Comparison of ENCODE assay signal across 22 cellular contexts in the genomic region with DNA sequence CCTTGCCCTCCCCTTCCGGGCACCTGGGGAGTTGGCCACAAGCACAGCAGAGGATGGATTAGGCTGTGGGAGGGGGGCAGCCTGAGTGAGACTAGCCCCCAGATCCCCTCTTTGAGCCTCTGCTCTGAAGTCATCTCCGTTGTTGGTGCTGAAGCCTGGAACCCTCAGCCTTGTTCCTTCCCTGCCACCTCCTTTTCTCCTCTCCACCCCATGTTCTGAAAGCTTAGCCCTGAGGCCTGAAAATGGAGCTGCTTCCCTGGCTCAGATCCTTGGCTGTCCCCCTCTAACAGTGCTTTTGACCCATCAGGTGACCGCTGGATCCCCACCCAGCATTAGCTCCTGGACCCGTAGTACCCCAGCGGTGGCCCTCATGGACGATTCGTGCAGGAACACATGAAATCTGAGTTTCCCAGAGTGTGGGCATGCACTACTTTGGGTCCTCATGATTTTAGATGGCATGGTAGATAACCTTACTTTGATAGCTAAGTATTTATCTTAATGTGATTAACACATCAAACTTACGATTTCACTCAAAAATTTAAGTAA. TPM values are rescaled to one million over a fixed set of nuclear protein-coding genes. Genes with fewer than 3 reads are reported as not detected.
DNase-seq lines count a peak whose midpoint lies in the region; ATAC-seq lines count a peak whose summit lies in the region.
"Had no signal": no experiment of that assay in that cellular context is flagged by ENCODE, and none has a peak within 500 bp of the region (broad histone marks: within the 10 kb centered on the region; RNA-seq: fewer than 3 reads in every experiment).

No MANE protein-coding gene starts in this region.

- no peaks in the 10 kb centered on the region for H3K4me1 Mint-ChIP-seq in activated CD8-positive, alpha-beta memory T cell treated with anti-CD3 and anti-CD28 coated beads, Interleukin-2, amount 10 ng/mL, durations not matched to agents 7 days and 5 days
- no peaks in the 10 kb centered on the region for H3K4me1 Mint-ChIP-seq in stimulated activated naive B cell treated with anti-CD40 and anti-IgM and Interleukin-4, amounts not matched to agents 10 μg/mL and 1 μg/mL and 100 μg/mL, for 72 hours
- H3K4me1 Mint-ChIP-seq in activated T-helper 2 cell treated with anti-CD3 and anti-CD28 coated beads, Interferon-gamma antibody, Interleukin-2, Interleukin-4, amounts not matched to agents 10 μg/mL and 5 μg/mL and 100 μg/mL, durations not matched to agents 14 hours and 24 hours and 36 hours (ENCODE audit: low read depth) = no peaks in the 10 kb centered on the region

- no peaks in the 10 kb centered on the region for H3K9me3 Mint-ChIP-seq in activated CD8-positive, alpha-beta memory T cell treated with anti-CD3 and anti-CD28 coated beads, Interleukin-2, amount 10 ng/mL, durations not matched to agents 7 days and 5 days (ENCODE audit: low read depth)
- peaks cover 0 to 2% of the 10 kb centered on the region in 2 donors for H3K9me3 Mint-ChIP-seq in stimulated activated naive B cell treated with anti-CD40 and anti-IgM and Interleukin-4, amounts not matched to agents 10 μg/mL and 1 μg/mL and 100 μg/mL, for 72 hours
- H3K9me3 Mint-ChIP-seq in activated T-helper 2 cell treated with anti-CD3 and anti-CD28 coated beads, Interferon-gamma antibody, Interleukin-2, Interleukin-4, amounts not matched to agents 10 μg/mL and 5 μg/mL and 100 μg/mL, durations not matched to agents 14 hours and 24 hours and 36 hours = no peaks in the 10 kb centered on the region

- intact Hi-C loops in activated T-helper 2 cell treated with anti-CD3 and anti-CD28 coated beads, Interferon-gamma antibody, Interleukin-2, Interleukin-4, amounts not matched to agents 10 μg/mL and 5 μg/mL and 100 μg/mL, durations not matched to agents 14 hours and 24 hours and 36 hours (cut with micrococcal nuclease) = no loop called here

- no peak overlapping the region for H3K4me3 Mint-ChIP-seq in activated CD8-positive, alpha-beta memory T cell treated with anti-CD3 and anti-CD28 coated beads, Interleukin-2, amount 10 ng/mL, durations not matched to agents 7 days and 5 days
- H3K4me3 Mint-ChIP-seq in stimulated activated naive B cell treated with anti-CD40 and anti-IgM and Interleukin-4, amounts not matched to agents 10 μg/mL and 1 μg/mL and 100 μg/mL, for 72 hours = no peak overlapping the region
- no peak overlapping the region for H3K4me3 Mint-ChIP-seq in activated T-helper 2 cell treated with anti-CD3 and anti-CD28 coated beads, Interferon-gamma antibody, Interleukin-2, Interleukin-4, amounts not matched to agents 10 μg/mL and 5 μg/mL and 100 μg/mL, durations not matched to agents 14 hours and 24 hours and 36 hours (ENCODE audit: low read depth)
- H3K4me3 Mint-ChIP-seq: CD8-positive, alpha-beta T cell had no signal

- H3K27ac Mint-ChIP-seq in activated CD8-positive, alpha-beta memory T cell treated with anti-CD3 and anti-CD28 coated beads, Interleukin-2, amount 10 ng/mL, durations not matched to agents 7 days and 5 days = no peak overlapping the region
- peak overlapping the region; percentile 32 for H3K27ac Mint-ChIP-seq in stimulated activated naive B cell treated with anti-CD40 and anti-IgM and Interleukin-4, amounts not matched to agents 10 μg/mL and 1 μg/mL and 100 μg/mL, for 72 hours
- no peak overlapping the region for H3K27ac Mint-ChIP-seq in activated T-helper 2 cell treated with anti-CD3 and anti-CD28 coated beads, Interferon-gamma antibody, Interleukin-2, Interleukin-4, amounts not matched to agents 10 μg/mL and 5 μg/mL and 100 μg/mL, durations not matched to agents 14 hours and 24 hours and 36 hours
- H3K27ac Mint-ChIP-seq: CD8-positive, alpha-beta T cell had no signal

- peaks cover 18% of the 10 kb centered on the region for H3K27me3 Mint-ChIP-seq in activated CD8-positive, alpha-beta memory T cell treated with anti-CD3 and anti-CD28 coated beads, Interleukin-2, amount 10 ng/mL, durations not matched to agents 7 days and 5 days
- no peaks in the 10 kb centered on the region for H3K27me3 Mint-ChIP-seq in stimulated activated naive B cell treated with anti-CD40 and anti-IgM and Interleukin-4, amounts not matched to agents 10 μg/mL and 1 μg/mL and 100 μg/mL, for 72 hours
- peaks cover 27% of the 10 kb centered on the region for H3K27me3 Mint-ChIP-seq in activated T-helper 2 cell treated with anti-CD3 and anti-CD28 coated beads, Interferon-gamma antibody, Interleukin-2, Interleukin-4, amounts not matched to agents 10 μg/mL and 5 μg/mL and 100 μg/mL, durations not matched to agents 14 hours and 24 hours and 36 hours (ENCODE audit: low read depth)

- ATAC-seq in activated CD8-positive, alpha-beta memory T cell treated with anti-CD3 and anti-CD28 coated beads, Interleukin-2, amount 10 ng/mL, durations not matched to agents 7 days and 5 days = no peak
- no peak for ATAC-seq in stimulated activated naive B cell treated with anti-CD40 and anti-IgM and Interleukin-4, amounts not matched to agents 10 μg/mL and 1 μg/mL and 100 μg/mL, for 72 hours (replicated peaks)
- ATAC-seq in HG02885 (IDR thresholded peaks at IDR 0.05; ENCODE audit: poor library complexity, unreplicated experiment) = no peak
- ATAC-seq: CD8-positive, alpha-beta T cell; GM12878; Panc1 had no signal

- CTCF ChIA-PET in activated CD8-positive, alpha-beta memory T cell treated with anti-CD3 and anti-CD28 coated beads, Interleukin-2, amount 10 ng/mL, durations not matched to agents 7 days and 5 days (lab: Charles Lee) = no interaction called here

- peak; percentile 38 for DNase-seq in activated CD8-positive, alpha-beta memory T cell treated with anti-CD3 and anti-CD28 coated beads, Interleukin-2, amount 10 ng/mL, durations not matched to agents 7 days and 5 days
- DNase-seq in activated CD8-positive, alpha-beta memory T cell treated with anti-CD3 and anti-CD28 coated beads, Interleukin-2, amount 50 U/mL, for 4 hours = no peak
- DNase-seq in mesenteric fat pad (ENCODE audit: low spot score) (peak; percentile 68), GM19240 (ENCODE audit: insufficient read length, low spot score) (no peak)
- DNase-seq in stimulated activated naive B cell treated with anti-CD40 and anti-IgM and Interleukin-4, amounts not matched to agents 10 μg/mL and 1 μg/mL and 100 μg/mL, for 72 hours = no peak
- DNase-seq in activated T-helper 2 cell treated with anti-CD3 and anti-CD28 coated beads, Interferon-gamma antibody, Interleukin-2, Interleukin-4, amounts not matched to agents 10 μg/mL and 5 μg/mL and 100 μg/mL, durations not matched to agents 14 hours and 24 hours and 36 hours (ENCODE audit: low spot score) = no peak
- DNase-seq: 8988T, C1 segment of cervical spinal cord, DND-41, GM23248, HCEC 1CT, Karpas-422, MV-4-11, NCI-H1105 treated with DMSO at 0.1 percent for 48 hours, NCI-H2029 treated with DMSO at 0.1 percent for 48 hours, NCI-H2171, NCI-H524 treated with DMSO at 0.1 percent for 48 hours, NCI-H82 had no signal

- peaks cover 1% of the 10 kb centered on the region for H3K36me3 Mint-ChIP-seq in activated CD8-positive, alpha-beta memory T cell treated with anti-CD3 and anti-CD28 coated beads, Interleukin-2, amount 10 ng/mL, durations not matched to agents 7 days and 5 days
- peaks cover 0 to 2% of the 10 kb centered on the region in 2 donors for H3K36me3 Mint-ChIP-seq in stimulated activated naive B cell treated with anti-CD40 and anti-IgM and Interleukin-4, amounts not matched to agents 10 μg/mL and 1 μg/mL and 100 μg/mL, for 72 hours
- no peaks in the 10 kb centered on the region for H3K36me3 Mint-ChIP-seq in activated T-helper 2 cell treated with anti-CD3 and anti-CD28 coated beads, Interferon-gamma antibody, Interleukin-2, Interleukin-4, amounts not matched to agents 10 μg/mL and 5 μg/mL and 100 μg/mL, durations not matched to agents 14 hours and 24 hours and 36 hours (ENCODE audit: low read depth)
- H3K36me3 Mint-ChIP-seq: CD8-positive, alpha-beta T cell had no signal

RNA-seq across cellular contexts. Expression of gene ANGPTL2, which starts 21.6 kb away (rescaled TPM):
- not detected for total RNA-seq in activated CD8-positive, alpha-beta memory T cell treated with anti-CD3 and anti-CD28 coated beads, Interleukin-2, amount 10 ng/mL, durations not matched to agents 7 days and 5 days
- 169 TPM for total RNA-seq in mesenteric fat pad
- not detected in 2 replicates for total RNA-seq in activated T-helper 2 cell treated with anti-CD3 and anti-CD28 coated beads, Interferon-gamma antibody, Interleukin-2, Interleukin-4, amounts not matched to agents 10 μg/mL and 5 μg/mL and 100 μg/mL, durations not matched to agents 14 hours and 24 hours and 36 hours
- total RNA-seq: CD8-positive, alpha-beta T cell had no signal

Comparison
In these comparisons a context has a peak if more than half of its experiments do, and no peak if none do; other contexts are left out.
1. DNase-seq: peak in activated CD8-positive, alpha-beta memory T cell treated with anti-CD3 and anti-CD28 coated beads, Interleukin-2, amount 10 ng/mL, durations not matched to agents 7 days and 5 days (single experiment) and mesenteric fat pad (single experiment); none in activated CD8-positive, alpha-beta memory T cell treated with anti-CD3 and anti-CD28 coated beads, Interleukin-2, amount 50 U/mL, for 4 hours (single experiment), stimulated activated naive B cell treated with anti-CD40 and anti-IgM and Interleukin-4, amounts not matched to agents 10 μg/mL and 1 μg/mL and 100 μg/mL, for 72 hours (single experiment), activated T-helper 2 cell treated with anti-CD3 and anti-CD28 coated beads, Interferon-gamma antibody, Interleukin-2, Interleukin-4, amounts not matched to agents 10 μg/mL and 5 μg/mL and 100 μg/mL, durations not matched to agents 14 hours and 24 hours and 36 hours (single experiment) and GM19240 (single experiment).
2. RNA of gene ANGPTL2, which starts 21.6 kb away (total RNA-seq): 169 TPM in mesenteric fat pad (single experiment); not detected in activated CD8-positive, alpha-beta memory T cell treated with anti-CD3 and anti-CD28 coated beads, Interleukin-2, amount 10 ng/mL, durations not matched to agents 7 days and 5 days and not detected in activated T-helper 2 cell treated with anti-CD3 and anti-CD28 coated beads, Interferon-gamma antibody, Interleukin-2, Interleukin-4, amounts not matched to agents 10 μg/mL and 5 μg/mL and 100 μg/mL, durations not matched to agents 14 hours and 24 hours and 36 hours; every median in the first group is over 100 times any median in the second.